ENCODE assay signal across 25 cellular contexts in the genomic region with DNA sequence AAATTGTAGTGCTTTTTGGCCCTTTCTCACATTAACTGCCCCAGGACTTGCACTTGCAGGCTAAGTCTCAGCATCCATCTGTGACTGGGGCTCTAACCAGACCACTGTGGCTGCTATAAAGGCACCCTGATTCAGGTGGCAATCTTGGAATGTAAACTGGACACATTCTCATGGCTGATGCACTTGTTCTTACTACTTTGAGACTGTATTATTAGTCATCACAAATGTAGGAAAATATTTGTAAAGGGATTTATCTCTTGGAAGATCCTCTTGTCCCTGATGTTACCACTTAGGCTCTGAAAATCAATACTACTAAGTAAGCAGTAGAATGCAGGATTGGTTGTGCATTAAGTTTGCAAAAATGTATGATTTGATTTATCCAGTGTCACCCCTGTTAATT. TPM values are rescaled to one million over a fixed set of nuclear protein-coding genes. Genes with fewer than 3 reads are reported as not detected.
A peak's percentile ranks its signal among the peaks of the same experiment; 100 is the strongest.
DNase-seq lines count a peak whose midpoint lies in the region; ATAC-seq, FAIRE-seq and TF ChIP-seq lines count a peak whose summit lies in the region.
"Had no signal": no experiment of that assay in that cellular context is flagged by ENCODE, and none has a peak within 500 bp of the region (broad histone marks: within the 10 kb centered on the region; RNA-seq: fewer than 3 reads in every experiment).

No MANE protein-coding gene starts in this region.

- BruUV-seq in PC-3 (replicated peaks; lab: Mats Ljungman, UMichigan) = no TSS peak

- CTCF ChIA-PET in A549 (lab: Yijun Ruan, JAX) (no interaction called here), PC-3 (lab: Charles Lee) (no interaction called here)

- intact Hi-C loops in PC-3 (cut with micrococcal nuclease) = loop anchor here (5.0 kb wide), 1 partner anchor 62 kb away; no protein-coding TSS in a partner anchor

- H2AFZ ChIP-seq in PC-3 (ENCODE audit: low read length) (no peak overlapping the region), osteoblast (ENCODE audit: low read length) (no peak overlapping the region)
- H2AFZ ChIP-seq: GM23338 had no signal

- no peaks in the 10 kb centered on the region for H3K4me1 Mint-ChIP-seq in activated naive CD8-positive, alpha-beta T cell treated with anti-CD3 and anti-CD28 coated beads, Interleukin-2, amount 50 U/mL, for 24 hours
- H3K4me1 Mint-ChIP-seq: CD14-positive monocyte; CD8-positive, alpha-beta memory T cell had no signal

- H3K79me2 ChIP-seq in PC-3 (ENCODE audit: low read length) (no peaks in the 10 kb centered on the region), osteoblast (ENCODE audit: insufficient read depth, low read length) (peaks cover 29% of the 10 kb centered on the region)

- H3K9me3 ChIP-seq in A549 = no peaks in the 10 kb centered on the region
- H3K9me3 ChIP-seq in PC-3 (ENCODE audit: low read length) = no peaks in the 10 kb centered on the region
- H3K9me3 ChIP-seq in osteoblast (ENCODE audit: low read depth, low read length) = no peaks in the 10 kb centered on the region
- H3K9me3 ChIP-seq: BE2C; BLaER1 treated with 17β-estradiol and CSF1 and Interleukin-3, amounts not matched to agents 10 nM and 100 nM had no signal

- peaks cover 9% of the 10 kb centered on the region for H3K9me3 Mint-ChIP-seq in activated naive CD8-positive, alpha-beta T cell treated with anti-CD3 and anti-CD28 coated beads, Interleukin-2, amount 50 U/mL, for 24 hours
- H3K9me3 Mint-ChIP-seq: CD4-positive, alpha-beta T cell; GM23338; H9 had no signal

- H3K27ac ChIP-seq in A549 = peak overlapping the region; percentile 81 to 84
- H3K27ac ChIP-seq in PC-3 (ENCODE audit: low read length) = peak overlapping the region; percentile 93
- peak overlapping the region; percentile 10 for H3K27ac ChIP-seq in osteoblast (ENCODE audit: low read depth, low read length)
- H3K27ac ChIP-seq: 22Rv1; BLaER1 treated with 17β-estradiol and CSF1 and Interleukin-3, amounts not matched to agents 10 nM and 100 nM had no signal

- DNase-seq in A549 (ENCODE audit: low read depth in 1 of 2, low spot score in 1 of 2) (peak in 1 of 2 experiments; percentile 38), EH (ENCODE audit: low read depth) (peak; percentile 41), PC-3 (peak; percentile 57), osteoblast (ENCODE audit: insufficient read length, low spot score, missing footprints) (no peak), NCI-H2171 (lab: John Stamatoyannopoulos, UW) (no peak)
- DNase-seq in activated naive CD8-positive, alpha-beta T cell treated with anti-CD3 and anti-CD28 coated beads, Interleukin-2, amount 50 U/mL, for 24 hours = no peak
- DNase-seq: ACHN; AML-193; BE2C; CD4-positive, alpha-beta T cell; CD8-positive, alpha-beta memory T cell; DMS 273 treated with DMSO at 0.1 percent for 48 hours; DND-41; EL; GDM1; H9 had no signal

- H3K27me3 ChIP-seq in PC-3 (ENCODE audit: low read length) (no peaks in the 10 kb centered on the region), osteoblast (ENCODE audit: insufficient read depth, low read length) (no peaks in the 10 kb centered on the region)
- H3K27me3 ChIP-seq: BE2C; BLaER1 treated with 17β-estradiol and CSF1 and Interleukin-3, amounts not matched to agents 10 nM and 100 nM had no signal

- no peaks in the 10 kb centered on the region for H4K20me1 ChIP-seq in PC-3 (ENCODE audit: low read length)
- H4K20me1 ChIP-seq in osteoblast (ENCODE audit: insufficient read depth, low read length) = peaks cover 3% of the 10 kb centered on the region
- H4K20me1 ChIP-seq: BLaER1 treated with 17β-estradiol and CSF1 and Interleukin-3, amounts not matched to agents 10 nM and 100 nM had no signal

- peaks cover 95% of the 10 kb centered on the region for H3K4me1 ChIP-seq in A549
- peaks cover 65% of the 10 kb centered on the region for H3K4me1 ChIP-seq in PC-3 (ENCODE audit: insufficient read depth, low read length)
- H3K4me1 ChIP-seq in osteoblast (ENCODE audit: insufficient read depth, low read length) = peaks cover 24% of the 10 kb centered on the region
- H3K4me1 ChIP-seq: BE2C had no signal

- no peak overlapping the region for H3K4me3 Mint-ChIP-seq in activated naive CD8-positive, alpha-beta T cell treated with anti-CD3 and anti-CD28 coated beads, Interleukin-2, amount 50 U/mL, for 24 hours
- H3K4me3 Mint-ChIP-seq: CD14-positive monocyte; CD4-positive, alpha-beta T cell; CD8-positive, alpha-beta memory T cell; GM23338; H9 had no signal

- no peak overlapping the region; the same call in 1 of the 2 replicates for H3K9ac ChIP-seq in PC-3 (ENCODE audit: low read length)
- H3K9ac ChIP-seq: BLaER1 treated with 17β-estradiol and CSF1 and Interleukin-3, amounts not matched to agents 10 nM and 100 nM had no signal

- FAIRE-seq in A549 (lab: Jason Lieb, UNC) = no peak
- FAIRE-seq: A204.1, D721Med, GM12878 had no signal

- POLR2A ChIA-PET in A549 (lab: Yijun Ruan, JAX) = no interaction called here
- POLR2A ChIA-PET in PC-3 (lab: Charles Lee; ENCODE audit: unreplicated experiment) = no interaction called here

- H3K36me3 ChIP-seq in PC-3 (ENCODE audit: low read depth, low read length) (no peaks in the 10 kb centered on the region), osteoblast (ENCODE audit: insufficient read depth, low read length) (peaks cover 26% of the 10 kb centered on the region)
- H3K36me3 ChIP-seq: BE2C; BLaER1 treated with 17β-estradiol and CSF1 and Interleukin-3, amounts not matched to agents 10 nM and 100 nM had no signal

- H3K4me3 ChIP-seq in A549 (no peak overlapping the region), PC-3 (ENCODE audit: low read length) (no peak overlapping the region), osteoblast (ENCODE audit: insufficient read depth, low read length) (no peak overlapping the region)
- H3K4me3 ChIP-seq: BLaER1 treated with 17β-estradiol and CSF1 and Interleukin-3, amounts not matched to agents 10 nM and 100 nM; GM12878; GM23338 had no signal

- TF ChIP-seq EP300 in A549 (IDR thresholded peaks at IDR 0.05) = no peak

- H3K9me2 ChIP-seq in PC-3 (replicated peaks; ENCODE audit: low read length) = no peaks in the 10 kb centered on the region

- no peak overlapping the region for H3K27ac Mint-ChIP-seq in activated naive CD8-positive, alpha-beta T cell treated with anti-CD3 and anti-CD28 coated beads, Interleukin-2, amount 50 U/mL, for 24 hours
- H3K27ac Mint-ChIP-seq: CD14-positive monocyte; CD4-positive, alpha-beta T cell; CD8-positive, alpha-beta memory T cell; GM23338; H9 had no signal

- H3K27me3 Mint-ChIP-seq in activated naive CD8-positive, alpha-beta T cell treated with anti-CD3 and anti-CD28 coated beads, Interleukin-2, amount 50 U/mL, for 24 hours = no peaks in the 10 kb centered on the region
- H3K27me3 Mint-ChIP-seq: CD4-positive, alpha-beta T cell had no signal

- no peaks in the 10 kb centered on the region for H3F3A ChIP-seq in PC-3 (ENCODE audit: low read length, unreplicated experiment)

- TF ChIP-seq RAD21 in A549 (conservative IDR thresholded peaks at IDR 0.05 in 1 of 2, IDR thresholded peaks at IDR 0.05 in 1 of 2) = no peak

- no peak for TF ChIP-seq POLR2A in A549 (IDR thresholded peaks at IDR 0.05; ENCODE audit: low read length)

- TF ChIP-seq CTCF in A549 (IDR thresholded peaks at IDR 0.05) = no peak
- no peak for TF ChIP-seq CTCF in PC-3 (conservative IDR thresholded peaks at IDR 0.05; ENCODE audit: low read depth, low read length)
- no peak for TF ChIP-seq CTCF in osteoblast (IDR thresholded peaks at IDR 0.05; ENCODE audit: extremely low read depth, low read depth, low read length)

- H3K4me2 ChIP-seq in A549 = peak overlapping the region; percentile 65
- H3K4me2 ChIP-seq in PC-3 (ENCODE audit: low read length) = no peak overlapping the region
- H3K4me2 ChIP-seq in osteoblast (ENCODE audit: insufficient read depth, low read length) = no peak overlapping the region
- H3K4me2 ChIP-seq: BLaER1 treated with 17β-estradiol and CSF1 and Interleukin-3, amounts not matched to agents 10 nM and 100 nM; GM23338 had no signal

- ATAC-seq in A549 (no peak; a peak in 1 of 6 replicates), PC-3 (peak; percentile 9), GM21529 (IDR thresholded peaks at IDR 0.05; ENCODE audit: unreplicated experiment) (no peak)
- ATAC-seq in activated naive CD8-positive, alpha-beta T cell treated with anti-CD3 and anti-CD28 coated beads, Interleukin-2, amount 50 U/mL, for 24 hours = no peak
- ATAC-seq: GM12878, HCT116 had no signal

- H3K36me3 Mint-ChIP-seq in activated naive CD8-positive, alpha-beta T cell treated with anti-CD3 and anti-CD28 coated beads, Interleukin-2, amount 50 U/mL, for 24 hours (ENCODE audit: low read depth) = no peaks in the 10 kb centered on the region
- H3K36me3 Mint-ChIP-seq: CD14-positive monocyte; CD8-positive, alpha-beta memory T cell had no signal

TF ChIP-seq in A549, 52 proteins besides CTCF, POLR2A, EP300 and RAD21:
- TF ChIP-seq GATA3 (IDR thresholded peaks at IDR 0.05; ENCODE audit: borderline replicate concordance) (peak; percentile 69; the same call in 1 of the 2 replicates), JUNB (IDR thresholded peaks at IDR 0.05) (0 out of 2 replicates have a peak, but pooled peaks have one; percentile 35), MYC (IDR thresholded peaks at IDR 0.05; ENCODE audit: borderline replicate concordance, low read length) (no peak), HDAC2 (IDR thresholded peaks at IDR 0.05) (no peak), CEBPB (IDR thresholded peaks at IDR 0.05) (no peak), MAFK (IDR thresholded peaks at IDR 0.05; ENCODE audit: partially characterized antibody) (no peak), FOSL2 (IDR thresholded peaks at IDR 0.05) (0 out of 2 replicates have a peak, but pooled peaks have one; percentile 32), FOSL2 (CRISPR knock-in tag; IDR thresholded peaks at IDR 0.05) (peak; percentile 50; the same call in 1 of the 2 replicates)
- TF ChIP-seq, protein P1, sequence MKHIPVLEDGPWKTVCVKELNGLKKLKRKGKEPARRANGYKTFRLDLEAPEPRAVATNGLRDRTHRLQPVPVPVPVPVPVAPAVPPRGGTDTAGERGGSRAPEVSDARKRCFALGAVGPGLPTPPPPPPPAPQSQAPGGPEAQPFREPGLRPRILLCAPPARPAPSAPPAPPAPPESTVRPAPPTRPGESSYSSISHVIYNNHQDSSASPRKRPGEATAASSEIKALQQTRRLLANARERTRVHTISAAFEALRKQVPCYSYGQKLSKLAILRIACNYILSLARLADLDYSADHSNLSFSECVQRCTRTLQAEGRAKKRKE (CRISPR knock-in tag; IDR thresholded peaks at IDR 0.05; ENCODE audit: low read depth) = no peak
- TF ChIP-seq, protein P2, sequence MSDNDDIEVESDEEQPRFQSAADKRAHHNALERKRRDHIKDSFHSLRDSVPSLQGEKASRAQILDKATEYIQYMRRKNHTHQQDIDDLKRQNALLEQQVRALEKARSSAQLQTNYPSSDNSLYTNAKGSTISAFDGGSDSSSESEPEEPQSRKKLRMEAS (IDR thresholded peaks at IDR 0.05) = peak; percentile 24; the same call in 1 of the 2 replicates

RNA-seq across cellular contexts. Expression of gene PDE1C, which starts 25.0 kb away (rescaled TPM):
- 11.0 and 17.0 TPM in 2 replicates for polyA plus RNA-seq in A549 (2011; rRNA removed)
- polyA plus RNA-seq in A549 (2012; cell fraction: cytosol; rRNA removed) = 3.2 and 3.6 TPM in 2 replicates
- polyA plus RNA-seq in A549 (2012; cell fraction: nucleus; rRNA removed) = 6.1 and 10.4 TPM in 2 replicates
- 8.0 to 8.5 TPM (median 8.1 TPM) in 3 replicates for polyA plus RNA-seq in A549 (2017; fragmentation: RNase III; extraction: RNeasy Plus Mini Kit Qiagen cat#74134 plus additional on column Dnase treatment)
- 42.7 and 54.3 TPM in 2 replicates for polyA minus RNA-seq in A549 (2011; rRNA and poly(A)+ RNA removed)
- total RNA-seq in PC-3 (2014; rRNA removed) = 14.1 and 14.4 TPM in 2 replicates
- 143 and 149 TPM in 2 replicates for total RNA-seq in osteoblast
- total RNA-seq: CD4-positive, alpha-beta T cell; CD8-positive, alpha-beta memory T cell had no signal
- polyA plus RNA-seq: CD14-positive monocyte; CD8-positive, alpha-beta memory T cell; GM23338 had no signal

Comparison
In these comparisons a context has a peak if more than half of its experiments do, and no peak if none do; other contexts are left out.
1. DNase-seq: peak in EH (single experiment) and PC-3 (single experiment); none in osteoblast (single experiment), activated naive CD8-positive, alpha-beta T cell treated with anti-CD3 and anti-CD28 coated beads, Interleukin-2, amount 50 U/mL, for 24 hours (single experiment) and NCI-H2171 (single experiment).
2. H3K27ac ChIP-seq: peak in every context shown above with its lines; median percentile 93 in PC-3; 82 in A549; 10 in osteoblast.